ENCODE assay signal across 10 cellular contexts in the genomic region with DNA sequence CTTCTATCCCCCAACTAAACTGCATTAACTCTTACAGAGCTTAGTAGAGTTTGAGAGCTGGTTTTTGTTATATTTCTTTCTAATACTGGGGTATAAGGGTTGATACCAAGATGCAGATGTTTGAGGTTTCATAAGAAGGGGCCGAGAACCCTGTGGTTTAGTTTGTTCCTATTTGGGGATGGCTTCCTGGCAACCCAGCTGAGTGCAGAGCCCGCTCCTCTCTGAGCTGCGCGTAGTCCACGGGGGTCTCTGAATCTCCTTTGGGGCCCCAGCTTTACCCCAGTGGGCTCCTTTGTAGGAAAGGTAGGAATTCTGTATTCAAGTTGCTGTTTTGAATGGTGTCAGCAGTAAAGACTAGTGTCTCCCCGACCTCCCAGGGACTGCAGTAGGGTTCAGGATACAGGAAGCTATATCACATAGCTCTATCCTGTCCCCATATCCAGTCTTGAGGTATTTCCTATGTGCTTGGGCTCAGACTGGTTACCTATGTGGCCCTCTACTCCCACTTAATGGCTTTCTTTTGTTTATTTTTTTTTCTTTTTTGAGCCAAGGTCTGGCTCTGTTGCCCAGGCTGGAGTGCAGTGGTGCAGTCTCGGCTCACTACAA. TPM values are rescaled to one million over a fixed set of nuclear protein-coding genes. Genes with fewer than 3 reads are reported as not detected.
DNase-seq lines count a peak whose midpoint lies in the region; ATAC-seq and TF ChIP-seq lines count a peak whose summit lies in the region.
"Had no signal": no experiment of that assay in that cellular context is flagged by ENCODE, and none has a peak within 500 bp of the region (broad histone marks: within the 10 kb centered on the region; RNA-seq: fewer than 3 reads in every experiment).

No MANE protein-coding gene starts in this region.

- H3K9me2 ChIP-seq in SK-N-SH, result no peaks in the 10 kb centered on the region

- H3K27ac ChIP-seq in spleen, result peak overlapping the region; percentile 46 to 95 (median 85)
- no peak overlapping the region for H3K27ac ChIP-seq in thyroid gland
- no peak overlapping the region for H3K27ac ChIP-seq in SK-N-SH (ENCODE audit: low read depth in 2 of 2, low read length in 1 of 2)
- H3K27ac ChIP-seq: epithelial cell of prostate had no signal

- H3K36me3 Mint-ChIP-seq in activated CD8-positive, alpha-beta memory T cell treated with anti-CD3 and anti-CD28 coated beads, Interleukin-2, amount 10 ng/mL, durations not matched to agents 7 days and 5 days, result peaks cover 16% of the 10 kb centered on the region

- H3K27ac Mint-ChIP-seq in activated CD8-positive, alpha-beta memory T cell treated with anti-CD3 and anti-CD28 coated beads, Interleukin-2, amount 10 ng/mL, durations not matched to agents 7 days and 5 days, result no peak overlapping the region
- H3K27ac Mint-ChIP-seq: nephron had no signal

- no peaks in the 10 kb centered on the region for H3F3A ChIP-seq in SK-N-SH (replicated peaks; ENCODE audit: insufficient read depth)

- TF ChIP-seq RAD21 in SK-N-SH (IDR thresholded peaks at IDR 0.05; ENCODE audit: low read length), result no peak

- POLR2A ChIA-PET in SK-N-SH (lab: Yijun Ruan, JAX), result no interaction called here

- no peak overlapping the region for H3K4me3 Mint-ChIP-seq in activated CD8-positive, alpha-beta memory T cell treated with anti-CD3 and anti-CD28 coated beads, Interleukin-2, amount 10 ng/mL, durations not matched to agents 7 days and 5 days
- H3K4me3 Mint-ChIP-seq: nephron had no signal

- 16 to 61% (median 28%) methylated on average over 7 of the region's 7 CpGs for WGBS in spleen, 5 donors
- 89 to 92% methylated on average over 7 of the region's 7 CpGs for WGBS in thyroid gland, 2 donors
- 79% methylated on average over 4 of the region's 7 CpGs for WGBS in SK-N-SH (ENCODE audit: low lambda C conversion rate)

- no peak for TF ChIP-seq POLR2A in spleen (IDR thresholded peaks at IDR 0.05)
- TF ChIP-seq POLR2A in thyroid gland (IDR thresholded peaks at IDR 0.05), result no peak

- H3K4me1 Mint-ChIP-seq in activated CD8-positive, alpha-beta memory T cell treated with anti-CD3 and anti-CD28 coated beads, Interleukin-2, amount 10 ng/mL, durations not matched to agents 7 days and 5 days, result peaks cover 51% of the 10 kb centered on the region
- H3K4me1 Mint-ChIP-seq: nephron had no signal

- intact Hi-C loops in spleen (cut with DNase I; ENCODE audit: low total_unique reads), result no loop called here
- intact Hi-C loops in thyroid gland (cut with DNase I), result no loop called here

- no peak overlapping the region for H2AFZ ChIP-seq in SK-N-SH (ENCODE audit: low read depth)

- TF ChIP-seq CTCF in spleen (IDR thresholded peaks at IDR 0.05 in 8 of 11, conservative IDR thresholded peaks at IDR 0.05 in 3 of 11) (no peak), thyroid gland (IDR thresholded peaks at IDR 0.05) (no peak), SK-N-SH (IDR thresholded peaks at IDR 0.05) (no peak)

- no peak overlapping the region for H3K4me2 ChIP-seq in SK-N-SH

- H3K9ac ChIP-seq in SK-N-SH, result no peak overlapping the region

- peaks cover 0 to 38% (median 11%) of the 10 kb centered on the region in 6 donors for H3K36me3 ChIP-seq in spleen
- H3K36me3 ChIP-seq in thyroid gland, result no peaks in the 10 kb centered on the region
- H3K36me3 ChIP-seq in SK-N-SH (replicated peaks in 1 of 2; ENCODE audit: control insufficient read depth in 1 of 2, insufficient read depth in 2 of 2, low read length in 1 of 2), result no peaks in the 10 kb centered on the region

- no peaks in the 10 kb centered on the region for H3K27me3 Mint-ChIP-seq in activated CD8-positive, alpha-beta memory T cell treated with anti-CD3 and anti-CD28 coated beads, Interleukin-2, amount 10 ng/mL, durations not matched to agents 7 days and 5 days

- peak; percentile 56 for ATAC-seq in GM18873 (IDR thresholded peaks at IDR 0.05; ENCODE audit: low FRiP score, unreplicated experiment)
- peak; percentile 69 for ATAC-seq in HG02588 (IDR thresholded peaks at IDR 0.05; ENCODE audit: unreplicated experiment)
- ATAC-seq in activated CD8-positive, alpha-beta memory T cell treated with anti-CD3 and anti-CD28 coated beads, Interleukin-2, amount 10 ng/mL, durations not matched to agents 7 days and 5 days, result no peak

- H3K27me3 ChIP-seq in spleen (replicated peaks in 1 of 7), result no peaks in the 10 kb centered on the region
- no peaks in the 10 kb centered on the region for H3K27me3 ChIP-seq in thyroid gland
- H3K27me3 ChIP-seq in SK-N-SH (ENCODE audit: insufficient read depth), result no peaks in the 10 kb centered on the region

- peaks cover 6% of the 10 kb centered on the region for H3K9me3 Mint-ChIP-seq in activated CD8-positive, alpha-beta memory T cell treated with anti-CD3 and anti-CD28 coated beads, Interleukin-2, amount 10 ng/mL, durations not matched to agents 7 days and 5 days (ENCODE audit: low read depth)

- H3K9me3 ChIP-seq in spleen (peaks cover 0 to 13% (median 10%) of the 10 kb centered on the region in 8 donors), thyroid gland (no peaks in the 10 kb centered on the region), SK-N-SH (no peaks in the 10 kb centered on the region)

- peak overlapping the region in 3 of 8 donors; percentile 6 to 57 (median 12) for H3K4me3 ChIP-seq in spleen
- no peak overlapping the region for H3K4me3 ChIP-seq in thyroid gland (replicated peaks in 1 of 3)
- no peak overlapping the region for H3K4me3 ChIP-seq in SK-N-SH (ENCODE audit: low read depth in 2 of 2, low read length in 1 of 2)

- TF ChIP-seq EP300 in SK-N-SH (IDR thresholded peaks at IDR 0.05; ENCODE audit: borderline replicate concordance in 1 of 2, low read depth in 1 of 2, low read length in 1 of 2), result no peak

- H3K79me2 ChIP-seq in SK-N-SH (ENCODE audit: insufficient read depth), result no peaks in the 10 kb centered on the region

- CTCF ChIA-PET in activated CD8-positive, alpha-beta memory T cell treated with anti-CD3 and anti-CD28 coated beads, Interleukin-2, amount 10 ng/mL, durations not matched to agents 7 days and 5 days (lab: Charles Lee), result interaction anchor here (1.0 to 2.1 kb wide), 5 partner anchors 19 to 35 kb away, joined by 3 to 6 read pairs (median 5); no protein-coding TSS in a partner anchor
- CTCF ChIA-PET in SK-N-SH (lab: Yijun Ruan, JAX), result interaction anchor here (1.0 to 3.6 kb wide), 4 partner anchors 19 to 39 kb away, joined by 3 to 13 read pairs (median 3); no protein-coding TSS in a partner anchor

- DNase-seq in NOMO-1 treated with DMSO at 0.1 percent for 48 hours (lab: John Stamatoyannopoulos, UW; ENCODE audit: unreplicated experiment) (peak; percentile 51), spleen (no peak), DMS79 treated with DMSO at 0.1 percent for 48 hours (lab: John Stamatoyannopoulos, UW) (no peak), thyroid gland (no peak), SK-N-SH (no peak)
- DNase-seq in activated CD8-positive, alpha-beta memory T cell treated with anti-CD3 and anti-CD28 coated beads, Interleukin-2, amount 10 ng/mL, durations not matched to agents 7 days and 5 days, result no peak

- no peaks in the 10 kb centered on the region for H4K20me1 ChIP-seq in SK-N-SH (ENCODE audit: insufficient read depth)

- H3K4me1 ChIP-seq in spleen, result peaks cover 23 to 76% (median 47%) of the 10 kb centered on the region in 6 donors
- H3K4me1 ChIP-seq in thyroid gland, result no peaks in the 10 kb centered on the region
- no peaks in the 10 kb centered on the region for H3K4me1 ChIP-seq in SK-N-SH (ENCODE audit: control insufficient read depth in 1 of 2, insufficient read depth in 2 of 2, low read depth in 1 of 2, low read length in 1 of 2)

TF ChIP-seq in SK-N-SH, 30 proteins besides CTCF, POLR2A, EP300 and RAD21:
- TF ChIP-seq RCOR1 (IDR thresholded peaks at IDR 0.05; ENCODE audit: low read length) (no peak), EZH2phosphoT487 (IDR thresholded peaks at IDR 0.05; ENCODE audit: borderline replicate concordance, low read depth) (no peak), CHD2 (IDR thresholded peaks at IDR 0.05; ENCODE audit: low read length, partially characterized antibody) (no peak), RXRA (IDR thresholded peaks at IDR 0.05; ENCODE audit: borderline replicate concordance, low read depth) (no peak), POLR2AphosphoS5 (IDR thresholded peaks at IDR 0.05; ENCODE audit: low read depth, low read length) (no peak), FOXJ3 (CRISPR knock-in tag; IDR thresholded peaks at IDR 0.05) (no peak), ELF1 (IDR thresholded peaks at IDR 0.05) (no peak), JUND (IDR thresholded peaks at IDR 0.05) (no peak), NRF1 (IDR thresholded peaks at IDR 0.05; ENCODE audit: low read depth, low read length) (no peak), MEF2A (IDR thresholded peaks at IDR 0.05; ENCODE audit: borderline replicate concordance, low read depth) (no peak), GABPA (IDR thresholded peaks at IDR 0.05; ENCODE audit: low read depth) (no peak), SIN3A (IDR thresholded peaks at IDR 0.05; ENCODE audit: borderline replicate concordance, low read depth, low read length) (no peak)
- TF ChIP-seq, protein P1, sequence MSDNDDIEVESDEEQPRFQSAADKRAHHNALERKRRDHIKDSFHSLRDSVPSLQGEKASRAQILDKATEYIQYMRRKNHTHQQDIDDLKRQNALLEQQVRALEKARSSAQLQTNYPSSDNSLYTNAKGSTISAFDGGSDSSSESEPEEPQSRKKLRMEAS (IDR thresholded peaks at IDR 0.05; ENCODE audit: low read depth), result no peak

RNA-seq across cellular contexts. Expression of gene PLXNC1, which starts 25.4 kb away (rescaled TPM):
- total RNA-seq in spleen (100 to 1,000 TPM in 3 of 7 donors, 10 to 100 TPM in 4; 47.3 to 138 (median 82.8) TPM), thyroid gland (1 to 10 TPM; 4.5 to 7.2 (median 5.1) TPM)
- polyA plus RNA-seq in spleen (10 to 100 TPM in 1 of 3 donors, 1 to 10 TPM in 2; 6.8 to 11.7 (median 8.5) TPM), SK-N-SH (2012; rRNA removed) (0.23 and 0.28 TPM in 2 replicates)
- total RNA-seq in activated CD8-positive, alpha-beta memory T cell treated with anti-CD3 and anti-CD28 coated beads, Interleukin-2, amount 10 ng/mL, durations not matched to agents 7 days and 5 days, result 10 to 100 TPM; 10.4 to 13.1 TPM
- 0.24 and 0.27 TPM in 2 replicates for polyA plus RNA-seq in SK-N-SH (2012; cell fraction: cytosol; rRNA removed)
- polyA plus RNA-seq in SK-N-SH (2012; cell fraction: nucleus; rRNA removed), result 0.28 and 0.50 TPM in 2 replicates

Comparison
In these comparisons a context has a peak if more than half of its experiments do, and no peak if none do; other contexts are left out.
1. H3K27ac ChIP-seq: peak in spleen (8 of 8); none in thyroid gland (0 of 3) and SK-N-SH (0 of 2).